Comparison of ENCODE assay signal across 8 cellular contexts in the genomic region with DNA sequence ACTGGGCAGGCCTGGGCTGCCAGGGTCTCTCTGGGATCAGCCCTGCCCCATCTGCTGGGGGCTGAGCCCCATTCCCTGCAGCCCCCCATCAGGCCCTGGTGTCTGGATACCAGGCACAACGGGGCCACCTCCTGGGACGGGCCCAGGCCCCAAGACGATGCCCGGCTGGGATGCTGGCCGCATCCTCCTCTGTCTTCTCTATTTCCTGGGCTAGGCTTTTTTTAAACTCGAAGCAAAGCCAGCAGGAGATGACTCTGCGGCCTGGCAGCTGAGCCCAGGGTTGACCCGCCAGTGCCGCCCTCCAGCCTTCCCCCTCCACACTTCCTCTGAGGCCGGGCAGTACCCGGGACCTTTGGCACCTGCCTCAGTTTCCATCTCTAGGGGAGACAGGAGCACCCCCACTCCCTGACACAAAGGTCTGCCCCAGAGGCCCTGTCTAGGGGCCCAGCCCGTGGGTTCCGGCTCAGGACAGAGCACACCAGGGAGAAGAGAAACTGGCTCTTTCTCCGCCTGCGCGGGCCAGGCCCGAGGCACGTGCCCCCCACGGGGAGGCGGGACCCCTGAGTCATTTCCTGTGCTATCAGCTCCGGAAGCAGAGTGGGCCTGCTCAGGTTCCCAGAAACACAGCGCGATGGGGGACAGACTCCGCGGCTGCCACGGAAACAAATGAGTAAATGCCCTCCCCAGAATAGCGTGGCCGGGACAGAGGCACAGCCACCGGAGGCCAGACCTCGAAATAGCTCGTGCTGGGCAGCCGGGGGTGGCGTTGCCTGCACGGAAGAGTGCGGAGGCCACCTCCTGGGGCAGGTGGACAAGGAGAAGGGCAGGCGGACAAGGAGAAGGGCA.
DNase-seq lines count a peak whose midpoint lies in the region; ATAC-seq and TF ChIP-seq lines count a peak whose summit lies in the region.

No MANE protein-coding gene starts in this region.

- no peaks in the 10 kb centered on the region for H3K9me3 ChIP-seq in esophagus muscularis mucosa
- no peaks in the 10 kb centered on the region for H3K9me3 ChIP-seq in tibial artery

- no peaks in the 10 kb centered on the region for H3K27me3 ChIP-seq in esophagus muscularis mucosa
- no peaks in the 10 kb centered on the region for H3K27me3 ChIP-seq in tibial artery

- peak overlapping the region; percentile 73 to 85 (median 78) for H3K27ac ChIP-seq in esophagus muscularis mucosa (replicated peaks in 1 of 4)
- H3K27ac ChIP-seq in tibial artery = peak overlapping the region; percentile 89 to 91

- ATAC-seq in GM21723 (IDR thresholded peaks at IDR 0.05; ENCODE audit: unreplicated experiment) = peak; percentile 67

- no peak for TF ChIP-seq POLR2A in esophagus muscularis mucosa (IDR thresholded peaks at IDR 0.05; ENCODE audit: low read depth)

- H3K4me1 ChIP-seq in esophagus muscularis mucosa = peaks cover 39 to 61% (median 55%) of the 10 kb centered on the region in 4 donors
- peaks cover 0 to 76% (median 52%) of the 10 kb centered on the region in 4 donors for H3K4me1 ChIP-seq in tibial artery

- H3K4me3 ChIP-seq in esophagus muscularis mucosa = peak overlapping the region; percentile 3 to 34 (median 14)
- peak overlapping the region; percentile 22 to 34 for H3K4me3 ChIP-seq in tibial artery

- DNase-seq in CMK (ENCODE audit: low read depth) = peak; percentile 74
- peak; percentile 18 for DNase-seq in LHCN-M2 (ENCODE audit: low read depth)
- peak; percentile 92 for DNase-seq in activated CD8-positive, alpha-beta memory T cell treated with anti-CD3 and anti-CD28 coated beads, Interleukin-2, amount 50 U/mL, for 24 hours (ENCODE audit: extremely low read depth)
- peak; percentile 95 for DNase-seq in esophagus muscularis mucosa (ENCODE audit: extremely low spot score)
- DNase-seq in pons (ENCODE audit: low spot score) = peak; percentile 69
- DNase-seq in tibial artery = peak; percentile 88 to 96
- no peak for DNase-seq in NCI-H2107 (lab: John Stamatoyannopoulos, UW)

- intact Hi-C loops in esophagus muscularis mucosa (cut with DNase I) (no loop called here), tibial artery (cut with DNase I; ENCODE audit: low total_unique reads) (loop anchor here (5.0 kb wide), 1 partner anchor 87 kb away; a partner anchor contains a TSS)

- H3K36me3 ChIP-seq in esophagus muscularis mucosa = peaks cover 0 to 17% (median 9%) of the 10 kb centered on the region in 4 donors
- H3K36me3 ChIP-seq in tibial artery = no peaks in the 10 kb centered on the region

- WGBS in esophagus muscularis mucosa = 54% methylated on average over 21 of the region's 36 CpGs

- TF ChIP-seq CTCF in esophagus muscularis mucosa (IDR thresholded peaks at IDR 0.05) (no peak), tibial artery (IDR thresholded peaks at IDR 0.05) (no peak)

- peak; percentile 34 for TF ChIP-seq EP300 in esophagus muscularis mucosa (IDR thresholded peaks at IDR 0.05)
